ENCODE assay signal across 1 cellular context in the genomic region with DNA sequence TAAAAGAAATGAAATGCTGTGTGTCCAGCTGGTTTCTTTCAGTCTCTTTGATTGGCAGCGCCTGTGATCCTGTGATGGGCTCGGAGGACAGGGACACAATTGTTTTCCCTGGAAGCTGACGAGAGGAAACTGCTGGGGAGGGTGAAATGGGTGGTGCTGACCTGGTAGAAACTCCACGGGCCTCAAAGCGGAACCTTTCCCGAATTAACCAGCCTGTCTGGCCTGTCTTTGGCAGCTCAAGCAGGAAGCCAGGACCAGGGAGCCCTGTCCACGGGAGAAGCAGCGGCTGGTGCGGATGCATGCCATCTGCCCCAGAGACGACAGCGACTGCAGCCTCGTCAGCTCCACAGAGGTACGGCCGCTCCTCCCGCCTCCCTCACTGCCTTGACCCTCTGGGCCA.
TF ChIP-seq lines count a peak whose summit lies in the region.

No MANE protein-coding gene starts in this region.

TF ChIP-seq in H1, 55 proteins besides CTCF, POLR2A, EP300 and RAD21:
- TF ChIP-seq ATF2 (IDR thresholded peaks at IDR 0.05; ENCODE audit: low read length) (no peak), FOSL1 (IDR thresholded peaks at IDR 0.05; ENCODE audit: insufficient read depth, low read depth, low read length) (no peak), TCF12 (IDR thresholded peaks at IDR 0.05; ENCODE audit: low read depth, low read length) (no peak), SP2 (IDR thresholded peaks at IDR 0.05; ENCODE audit: low read length) (no peak), HDAC6 (IDR thresholded peaks at IDR 0.05; ENCODE audit: low read depth, low read length) (no peak), GTF2F1 (IDR thresholded peaks at IDR 0.05; ENCODE audit: borderline replicate concordance, low read depth, low read length) (no peak), SP4 (IDR thresholded peaks at IDR 0.05; ENCODE audit: low read length) (no peak), RFX5 (IDR thresholded peaks at IDR 0.05; ENCODE audit: borderline replicate concordance, low read depth, low read length) (no peak), TBP (IDR thresholded peaks at IDR 0.05; ENCODE audit: low read depth, low read length) (no peak), CEBPB (IDR thresholded peaks at IDR 0.05; ENCODE audit: low read depth, low read length) (no peak), RBBP5 (IDR thresholded peaks at IDR 0.05; ENCODE audit: borderline replicate concordance, low read depth, low read length) (no peak), ZNF274 (IDR thresholded peaks at IDR 0.05; ENCODE audit: borderline replicate concordance, extremely low read depth, low read length) (no peak), CBX5 (IDR thresholded peaks at IDR 0.05; ENCODE audit: low read depth, low read length) (no peak)
